Comparison of ENCODE assay signal across 1 cellular context in the genomic region with DNA sequence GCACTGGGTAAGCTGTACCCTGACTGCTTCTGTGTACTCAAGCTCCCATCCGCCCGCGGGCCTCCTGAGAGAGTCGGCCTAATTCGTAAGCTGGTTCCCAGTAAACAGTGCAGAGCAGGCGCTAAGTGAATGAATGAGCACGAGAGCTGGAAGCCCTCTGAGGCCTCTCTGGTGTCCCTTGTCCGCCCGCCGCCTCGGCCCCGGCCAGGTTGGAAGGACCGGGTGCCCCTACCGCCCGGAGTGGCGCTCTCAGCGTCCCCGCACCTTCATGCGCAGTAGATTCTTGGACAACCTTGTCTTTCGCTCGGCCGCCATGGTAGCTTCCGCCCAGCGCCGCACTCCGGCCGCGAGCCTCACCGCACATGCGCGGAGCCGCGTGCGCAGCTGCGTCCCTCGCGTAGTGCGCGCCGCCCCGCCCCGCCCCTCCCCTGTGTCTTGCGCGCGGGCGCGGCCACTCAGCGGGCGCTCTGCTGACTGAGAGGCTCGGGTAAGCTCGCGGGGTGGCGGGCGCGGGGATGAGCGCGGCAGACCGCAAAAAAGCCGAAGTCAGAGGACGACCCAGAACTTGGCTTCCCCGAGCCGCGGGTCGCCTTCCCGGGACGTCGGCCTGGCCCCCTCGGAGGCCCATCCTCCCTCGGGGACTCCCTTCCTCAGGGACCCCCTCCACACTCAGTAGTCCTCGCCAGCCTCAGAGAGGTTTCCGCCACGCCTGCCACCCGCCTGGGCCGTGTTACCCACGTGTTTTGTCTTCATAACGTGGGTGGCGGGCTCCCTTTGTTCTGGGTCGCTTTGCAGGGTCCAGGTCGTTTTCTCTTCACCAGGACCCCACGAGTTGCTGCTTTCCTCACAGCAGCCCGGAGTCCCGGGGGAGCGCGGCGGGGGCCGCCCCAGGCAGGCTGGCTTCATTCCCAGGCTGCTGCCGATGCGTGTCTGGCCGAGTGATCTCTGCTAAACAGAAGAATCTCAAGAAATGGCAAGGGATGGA.
A peak's percentile ranks its signal among the peaks of the same experiment; 100 is the strongest.
TF ChIP-seq lines count a peak whose summit lies in the region.

A gene with protein sequence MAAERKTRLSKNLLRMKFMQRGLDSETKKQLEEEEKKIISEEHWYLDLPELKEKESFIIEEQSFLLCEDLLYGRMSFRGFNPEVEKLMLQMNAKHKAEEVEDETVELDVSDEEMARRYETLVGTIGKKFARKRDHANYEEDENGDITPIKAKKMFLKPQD (minus strand): TSS at position 364 of the 985 bp plus-strand sequence. CDS start 49 bp downstream, at position 315.

TF ChIP-seq in HEK293, 187 proteins besides CTCF, POLR2A, EP300 and RAD21 (continued from another document and continues in another):
- no peak for TF ChIP-seq ZNF132 (tag by site-specific recombination; IDR thresholded peaks at IDR 0.05; ENCODE audit: borderline replicate concordance)
- TF ChIP-seq ZNF610 (tag by site-specific recombination; IDR thresholded peaks at IDR 0.05; ENCODE audit: borderline replicate concordance), result peak; percentile 65; the same call in 1 of the 2 replicates
- TF ChIP-seq, protein P1, sequence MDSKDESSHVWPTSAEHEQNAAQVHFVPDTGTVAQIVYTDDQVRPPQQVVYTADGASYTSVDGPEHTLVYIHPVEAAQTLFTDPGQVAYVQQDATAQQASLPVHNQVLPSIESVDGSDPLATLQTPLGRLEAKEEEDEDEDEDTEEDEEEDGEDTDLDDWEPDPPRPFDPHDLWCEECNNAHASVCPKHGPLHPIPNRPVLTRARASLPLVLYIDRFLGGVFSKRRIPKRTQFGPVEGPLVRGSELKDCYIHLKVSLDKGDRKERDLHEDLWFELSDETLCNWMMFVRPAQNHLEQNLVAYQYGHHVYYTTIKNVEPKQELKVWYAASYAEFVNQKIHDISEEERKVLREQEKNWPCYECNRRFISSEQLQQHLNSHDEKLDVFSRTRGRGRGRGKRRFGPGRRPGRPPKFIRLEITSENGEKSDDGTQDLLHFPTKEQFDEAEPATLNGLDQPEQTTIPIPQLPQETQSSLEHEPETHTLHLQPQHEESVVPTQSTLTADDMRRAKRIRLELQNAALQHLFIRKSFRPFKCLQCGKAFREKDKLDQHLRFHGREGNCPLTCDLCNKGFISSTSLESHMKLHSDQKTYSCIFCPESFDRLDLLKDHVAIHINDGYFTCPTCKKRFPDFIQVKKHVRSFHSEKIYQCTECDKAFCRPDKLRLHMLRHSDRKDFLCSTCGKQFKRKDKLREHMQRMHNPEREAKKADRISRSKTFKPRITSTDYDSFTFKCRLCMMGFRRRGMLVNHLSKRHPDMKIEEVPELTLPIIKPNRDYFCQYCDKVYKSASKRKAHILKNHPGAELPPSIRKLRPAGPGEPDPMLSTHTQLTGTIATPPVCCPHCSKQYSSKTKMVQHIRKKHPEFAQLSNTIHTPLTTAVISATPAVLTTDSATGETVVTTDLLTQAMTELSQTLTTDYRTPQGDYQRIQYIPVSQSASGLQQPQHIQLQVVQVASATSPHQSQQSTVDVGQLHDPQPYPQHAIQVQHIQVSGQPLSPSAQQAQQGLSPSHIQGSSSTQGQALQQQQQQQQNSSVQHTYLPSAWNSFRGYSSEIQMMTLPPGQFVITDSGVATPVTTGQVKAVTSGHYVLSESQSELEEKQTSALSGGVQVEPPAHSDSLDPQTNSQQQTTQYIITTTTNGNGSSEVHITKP (tag by site-specific recombination; IDR thresholded peaks at IDR 0.05), result peak; percentile 73
- TF ChIP-seq ZNF112 (tag by site-specific recombination; IDR thresholded peaks at IDR 0.05), result no peak
- no peak for TF ChIP-seq ZNF175 (tag by site-specific recombination; IDR thresholded peaks at IDR 0.05)
- TF ChIP-seq ZNF274 (IDR thresholded peaks at IDR 0.05; ENCODE audit: low read length), result no peak
- TF ChIP-seq ZNF274 (tag by site-specific recombination; IDR thresholded peaks at IDR 0.05; ENCODE audit: borderline replicate concordance), result no peak
- TF ChIP-seq RBAK (tag by site-specific recombination; IDR thresholded peaks at IDR 0.05), result no peak
- TF ChIP-seq, protein P2, sequence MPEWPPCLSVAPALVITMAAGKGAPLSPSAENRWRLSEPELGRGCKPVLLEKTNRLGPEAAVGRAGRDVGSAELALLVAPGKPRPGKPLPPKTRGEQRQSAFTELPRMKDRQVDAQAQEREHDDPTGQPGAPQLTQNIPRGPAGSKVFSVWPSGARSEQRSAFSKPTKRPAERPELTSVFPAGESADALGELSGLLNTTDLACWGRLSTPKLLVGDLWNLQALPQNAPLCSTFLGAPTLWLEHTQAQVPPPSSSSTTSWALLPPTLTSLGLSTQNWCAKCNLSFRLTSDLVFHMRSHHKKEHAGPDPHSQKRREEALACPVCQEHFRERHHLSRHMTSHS (tag by site-specific recombination; IDR thresholded peaks at IDR 0.05), result no peak
- no peak for TF ChIP-seq ZNF354C (tag by site-specific recombination; IDR thresholded peaks at IDR 0.05; ENCODE audit: borderline replicate concordance, low read depth)
- no peak for TF ChIP-seq ZNF2 (tag by site-specific recombination; IDR thresholded peaks at IDR 0.05)
- peak; percentile 57 for TF ChIP-seq SCRT2 (tag by site-specific recombination; IDR thresholded peaks at IDR 0.05)
- TF ChIP-seq ZNF670 (tag by site-specific recombination; IDR thresholded peaks at IDR 0.05; ENCODE audit: low read depth), result no peak
- peak; percentile 38 for TF ChIP-seq ZNF843 (tag by site-specific recombination; IDR thresholded peaks at IDR 0.05)
- TF ChIP-seq, protein P3, sequence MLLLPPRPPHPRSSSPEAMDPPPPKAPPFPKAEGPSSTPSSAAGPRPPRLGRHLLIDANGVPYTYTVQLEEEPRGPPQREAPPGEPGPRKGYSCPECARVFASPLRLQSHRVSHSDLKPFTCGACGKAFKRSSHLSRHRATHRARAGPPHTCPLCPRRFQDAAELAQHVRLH (tag by site-specific recombination; IDR thresholded peaks at IDR 0.05), result no peak; the same call in 1 of the 2 replicates
- peak; percentile 77; the same call in 1 of the 2 replicates for TF ChIP-seq ZNF391 (tag by site-specific recombination; IDR thresholded peaks at IDR 0.05; ENCODE audit: borderline replicate concordance, low read depth)
- TF ChIP-seq ZFP41 (tag by site-specific recombination; IDR thresholded peaks at IDR 0.05; ENCODE audit: borderline replicate concordance), result no peak
- TF ChIP-seq MYNN (tag by site-specific recombination; IDR thresholded peaks at IDR 0.05; ENCODE audit: borderline replicate concordance), result no peak
- TF ChIP-seq, protein P4, sequence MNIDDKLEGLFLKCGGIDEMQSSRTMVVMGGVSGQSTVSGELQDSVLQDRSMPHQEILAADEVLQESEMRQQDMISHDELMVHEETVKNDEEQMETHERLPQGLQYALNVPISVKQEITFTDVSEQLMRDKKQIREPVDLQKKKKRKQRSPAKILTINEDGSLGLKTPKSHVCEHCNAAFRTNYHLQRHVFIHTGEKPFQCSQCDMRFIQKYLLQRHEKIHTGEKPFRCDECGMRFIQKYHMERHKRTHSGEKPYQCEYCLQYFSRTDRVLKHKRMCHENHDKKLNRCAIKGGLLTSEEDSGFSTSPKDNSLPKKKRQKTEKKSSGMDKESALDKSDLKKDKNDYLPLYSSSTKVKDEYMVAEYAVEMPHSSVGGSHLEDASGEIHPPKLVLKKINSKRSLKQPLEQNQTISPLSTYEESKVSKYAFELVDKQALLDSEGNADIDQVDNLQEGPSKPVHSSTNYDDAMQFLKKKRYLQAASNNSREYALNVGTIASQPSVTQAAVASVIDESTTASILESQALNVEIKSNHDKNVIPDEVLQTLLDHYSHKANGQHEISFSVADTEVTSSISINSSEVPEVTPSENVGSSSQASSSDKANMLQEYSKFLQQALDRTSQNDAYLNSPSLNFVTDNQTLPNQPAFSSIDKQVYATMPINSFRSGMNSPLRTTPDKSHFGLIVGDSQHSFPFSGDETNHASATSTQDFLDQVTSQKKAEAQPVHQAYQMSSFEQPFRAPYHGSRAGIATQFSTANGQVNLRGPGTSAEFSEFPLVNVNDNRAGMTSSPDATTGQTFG (tag by site-specific recombination; IDR thresholded peaks at IDR 0.05; ENCODE audit: borderline replicate concordance), result no peak
- peak; percentile 32; the same call in 1 of the 2 replicates for TF ChIP-seq KLF7 (tag by site-specific recombination; IDR thresholded peaks at IDR 0.05; ENCODE audit: borderline replicate concordance)
- no peak for TF ChIP-seq ZNF16 (tag by site-specific recombination; IDR thresholded peaks at IDR 0.05; ENCODE audit: low read depth)
- 0 out of 2 replicates have a peak, but pooled peaks have one; percentile 33 for TF ChIP-seq GLI4 (tag by site-specific recombination; IDR thresholded peaks at IDR 0.05)
- TF ChIP-seq ZSCAN23 (tag by site-specific recombination; IDR thresholded peaks at IDR 0.05), result no peak
- TF ChIP-seq KLF8 (tag by site-specific recombination; IDR thresholded peaks at IDR 0.05), result peak; percentile 67; the same call in 1 of the 2 replicates
- TF ChIP-seq ZNF155 (tag by site-specific recombination; IDR thresholded peaks at IDR 0.05), result no peak
- peak; percentile 48; the same call in 1 of the 2 replicates for TF ChIP-seq ZBTB20 (tag by site-specific recombination; IDR thresholded peaks at IDR 0.05)
- TF ChIP-seq ZNF514 (tag by site-specific recombination; IDR thresholded peaks at IDR 0.05), result no peak
- TF ChIP-seq ZNF10 (tag by site-specific recombination; IDR thresholded peaks at IDR 0.05), result peak; percentile 27; the same call in 1 of the 2 replicates
- peak; percentile 57 for TF ChIP-seq YY1 (tag by site-specific recombination; IDR thresholded peaks at IDR 0.05)
- TF ChIP-seq, protein P5, sequence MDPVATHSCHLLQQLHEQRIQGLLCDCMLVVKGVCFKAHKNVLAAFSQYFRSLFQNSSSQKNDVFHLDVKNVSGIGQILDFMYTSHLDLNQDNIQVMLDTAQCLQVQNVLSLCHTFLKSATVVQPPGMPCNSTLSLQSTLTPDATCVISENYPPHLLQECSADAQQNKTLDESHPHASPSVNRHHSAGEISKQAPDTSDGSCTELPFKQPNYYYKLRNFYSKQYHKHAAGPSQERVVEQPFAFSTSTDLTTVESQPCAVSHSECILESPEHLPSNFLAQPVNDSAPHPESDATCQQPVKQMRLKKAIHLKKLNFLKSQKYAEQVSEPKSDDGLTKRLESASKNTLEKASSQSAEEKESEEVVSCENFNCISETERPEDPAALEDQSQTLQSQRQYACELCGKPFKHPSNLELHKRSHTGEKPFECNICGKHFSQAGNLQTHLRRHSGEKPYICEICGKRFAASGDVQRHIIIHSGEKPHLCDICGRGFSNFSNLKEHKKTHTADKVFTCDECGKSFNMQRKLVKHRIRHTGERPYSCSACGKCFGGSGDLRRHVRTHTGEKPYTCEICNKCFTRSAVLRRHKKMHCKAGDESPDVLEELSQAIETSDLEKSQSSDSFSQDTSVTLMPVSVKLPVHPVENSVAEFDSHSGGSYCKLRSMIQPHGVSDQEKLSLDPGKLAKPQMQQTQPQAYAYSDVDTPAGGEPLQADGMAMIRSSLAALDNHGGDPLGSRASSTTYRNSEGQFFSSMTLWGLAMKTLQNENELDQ (tag by site-specific recombination; IDR thresholded peaks at IDR 0.05; ENCODE audit: low read depth), result no peak
- TF ChIP-seq ZNF747 (tag by site-specific recombination; IDR thresholded peaks at IDR 0.05), result no peak
- TF ChIP-seq ZNF837 (tag by site-specific recombination; IDR thresholded peaks at IDR 0.05), result no peak
- no peak for TF ChIP-seq ZNF623 (tag by site-specific recombination; IDR thresholded peaks at IDR 0.05)
- peak; percentile 59; the same call in 1 of the 2 replicates for TF ChIP-seq ZBTB48 (tag by site-specific recombination; IDR thresholded peaks at IDR 0.05)
- TF ChIP-seq ZNF830 (tag by site-specific recombination; IDR thresholded peaks at IDR 0.05; ENCODE audit: low read depth), result no peak
- TF ChIP-seq, protein P6, sequence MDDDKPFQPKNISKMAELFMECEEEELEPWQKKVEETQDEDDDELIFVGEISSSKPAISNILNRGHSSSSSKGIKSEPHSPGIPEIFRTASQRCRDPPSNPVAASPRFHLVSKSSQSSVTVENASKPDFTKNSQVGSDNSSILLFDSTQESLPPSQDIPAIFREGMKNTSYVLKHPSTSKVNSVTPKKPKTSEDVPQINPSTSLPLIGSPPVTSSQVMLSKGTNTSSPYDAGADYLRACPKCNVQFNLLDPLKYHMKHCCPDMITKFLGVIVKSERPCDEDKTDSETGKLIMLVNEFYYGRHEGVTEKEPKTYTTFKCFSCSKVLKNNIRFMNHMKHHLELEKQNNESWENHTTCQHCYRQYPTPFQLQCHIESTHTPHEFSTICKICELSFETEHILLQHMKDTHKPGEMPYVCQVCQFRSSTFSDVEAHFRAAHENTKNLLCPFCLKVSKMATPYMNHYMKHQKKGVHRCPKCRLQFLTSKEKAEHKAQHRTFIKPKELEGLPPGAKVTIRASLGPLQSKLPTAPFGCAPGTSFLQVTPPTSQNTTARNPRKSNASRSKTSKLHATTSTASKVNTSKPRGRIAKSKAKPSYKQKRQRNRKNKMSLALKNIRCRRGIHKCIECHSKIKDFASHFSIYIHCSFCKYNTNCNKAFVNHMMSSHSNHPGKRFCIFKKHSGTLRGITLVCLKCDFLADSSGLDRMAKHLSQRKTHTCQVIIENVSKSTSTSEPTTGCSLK (tag by site-specific recombination; IDR thresholded peaks at IDR 0.05), result no peak
- TF ChIP-seq ZNF366 (tag by site-specific recombination; conservative IDR thresholded peaks at IDR 0.05), result no peak
- no peak for TF ChIP-seq ZNF48 (tag by site-specific recombination; IDR thresholded peaks at IDR 0.05)
- no peak for TF ChIP-seq MEIS1 (CRISPR knock-in tag; IDR thresholded peaks at IDR 0.05; ENCODE audit: borderline replicate concordance)
- TF ChIP-seq ZNF701 (tag by site-specific recombination; IDR thresholded peaks at IDR 0.05), result no peak
- TF ChIP-seq HOXC10 (CRISPR knock-in tag; IDR thresholded peaks at IDR 0.05), result no peak
- TF ChIP-seq, protein P7, sequence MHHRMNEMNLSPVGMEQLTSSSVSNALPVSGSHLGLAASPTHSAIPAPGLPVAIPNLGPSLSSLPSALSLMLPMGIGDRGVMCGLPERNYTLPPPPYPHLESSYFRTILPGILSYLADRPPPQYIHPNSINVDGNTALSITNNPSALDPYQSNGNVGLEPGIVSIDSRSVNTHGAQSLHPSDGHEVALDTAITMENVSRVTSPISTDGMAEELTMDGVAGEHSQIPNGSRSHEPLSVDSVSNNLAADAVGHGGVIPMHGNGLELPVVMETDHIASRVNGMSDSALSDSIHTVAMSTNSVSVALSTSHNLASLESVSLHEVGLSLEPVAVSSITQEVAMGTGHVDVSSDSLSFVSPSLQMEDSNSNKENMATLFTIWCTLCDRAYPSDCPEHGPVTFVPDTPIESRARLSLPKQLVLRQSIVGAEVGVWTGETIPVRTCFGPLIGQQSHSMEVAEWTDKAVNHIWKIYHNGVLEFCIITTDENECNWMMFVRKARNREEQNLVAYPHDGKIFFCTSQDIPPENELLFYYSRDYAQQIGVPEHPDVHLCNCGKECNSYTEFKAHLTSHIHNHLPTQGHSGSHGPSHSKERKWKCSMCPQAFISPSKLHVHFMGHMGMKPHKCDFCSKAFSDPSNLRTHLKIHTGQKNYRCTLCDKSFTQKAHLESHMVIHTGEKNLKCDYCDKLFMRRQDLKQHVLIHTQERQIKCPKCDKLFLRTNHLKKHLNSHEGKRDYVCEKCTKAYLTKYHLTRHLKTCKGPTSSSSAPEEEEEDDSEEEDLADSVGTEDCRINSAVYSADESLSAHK (tag by site-specific recombination; IDR thresholded peaks at IDR 0.05), result peak; percentile 57; the same call in 1 of the 2 replicates
- peak; percentile 68; the same call in 1 of the 2 replicates for TF ChIP-seq ZNF324 (tag by site-specific recombination; IDR thresholded peaks at IDR 0.05)
- TF ChIP-seq ZNF549 (tag by site-specific recombination; IDR thresholded peaks at IDR 0.05), result no peak
- TF ChIP-seq ZNF621 (tag by site-specific recombination; IDR thresholded peaks at IDR 0.05), result no peak
- no peak for TF ChIP-seq HOXD13 (CRISPR knock-in tag; IDR thresholded peaks at IDR 0.05; ENCODE audit: borderline replicate concordance)
- no peak for TF ChIP-seq ZNF121 (tag by site-specific recombination; IDR thresholded peaks at IDR 0.05)
- TF ChIP-seq ZNF202 (tag by site-specific recombination; IDR thresholded peaks at IDR 0.05; ENCODE audit: borderline replicate concordance), result no peak
- TF ChIP-seq ZNF394 (tag by site-specific recombination; IDR thresholded peaks at IDR 0.05; ENCODE audit: borderline replicate concordance), result no peak
